In genomic region chr1:23638786-23639241, GRCh38 we compare ENCODE assay signal across 1 cellular context.
TF ChIP-seq lines count a peak whose summit lies in the region.

No MANE protein-coding gene starts in this region.

TF ChIP-seq in HepG2, 621 proteins besides CTCF, POLR2A, EP300 and RAD21:
- peak; percentile 75 for TF ChIP-seq ZFP36 (IDR thresholded peaks at IDR 0.05; ENCODE audit: borderline replicate concordance, low read depth, low read length, partially characterized antibody)
- TF ChIP-seq, protein P1, sequence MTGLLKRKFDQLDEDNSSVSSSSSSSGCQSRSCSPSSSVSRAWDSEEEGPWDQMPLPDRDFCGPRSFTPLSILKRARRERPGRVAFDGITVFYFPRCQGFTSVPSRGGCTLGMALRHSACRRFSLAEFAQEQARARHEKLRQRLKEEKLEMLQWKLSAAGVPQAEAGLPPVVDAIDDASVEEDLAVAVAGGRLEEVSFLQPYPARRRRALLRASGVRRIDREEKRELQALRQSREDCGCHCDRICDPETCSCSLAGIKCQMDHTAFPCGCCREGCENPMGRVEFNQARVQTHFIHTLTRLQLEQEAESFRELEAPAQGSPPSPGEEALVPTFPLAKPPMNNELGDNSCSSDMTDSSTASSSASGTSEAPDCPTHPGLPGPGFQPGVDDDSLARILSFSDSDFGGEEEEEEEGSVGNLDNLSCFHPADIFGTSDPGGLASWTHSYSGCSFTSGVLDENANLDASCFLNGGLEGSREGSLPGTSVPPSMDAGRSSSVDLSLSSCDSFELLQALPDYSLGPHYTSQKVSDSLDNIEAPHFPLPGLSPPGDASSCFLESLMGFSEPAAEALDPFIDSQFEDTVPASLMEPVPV (CRISPR knock-in tag; IDR thresholded peaks at IDR 0.05) = no peak
